9 cellular contexts compared by ENCODE assay signal in the genomic region with DNA sequence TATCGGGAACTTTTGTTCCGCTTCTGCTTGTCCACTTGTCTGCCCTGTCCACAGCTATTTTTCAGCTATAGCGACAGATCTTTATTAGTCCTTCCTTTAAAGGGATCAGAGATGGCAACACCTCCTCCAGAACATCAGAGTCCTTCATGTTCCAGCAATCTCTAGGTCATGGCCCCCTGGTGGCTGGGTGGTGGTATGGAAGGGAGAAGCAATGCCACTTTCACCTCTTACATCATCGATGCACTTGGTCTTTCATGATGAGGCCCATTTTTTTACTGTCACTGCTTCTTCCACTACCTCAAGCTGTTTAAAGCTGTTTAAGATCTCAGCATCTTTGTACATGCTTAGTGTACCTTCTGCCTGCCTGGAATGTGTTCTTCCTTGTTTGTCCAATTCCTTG.
A peak's percentile ranks its signal among the peaks of the same experiment; 100 is the strongest.
DNase-seq lines count a peak whose midpoint lies in the region; ATAC-seq and TF ChIP-seq lines count a peak whose summit lies in the region.
"Had no signal": no experiment of that assay in that cellular context is flagged by ENCODE, and none has a peak within 500 bp of the region (broad histone marks: within the 10 kb centered on the region; RNA-seq: fewer than 3 reads in every experiment).

No MANE protein-coding gene starts in this region.

- H3K27ac ChIP-seq in breast epithelium, result no peak overlapping the region

- H3K4me3 Mint-ChIP-seq in MCF 10A (ENCODE audit: unreplicated experiment) (no peak overlapping the region), naive B cell (no peak overlapping the region)
- H3K4me3 Mint-ChIP-seq: stimulated activated naive CD8-positive, alpha-beta T cell treated with anti-CD3 and anti-CD28 coated beads, Interleukin-15, Interleukin-2, amounts not matched to agents 100 ng/mL and 50 ng/mL, for 24 hours had no signal

- no peaks in the 10 kb centered on the region for H3K36me3 ChIP-seq in breast epithelium

- no peak overlapping the region for H3K4me3 ChIP-seq in breast epithelium

- peaks cover 7% of the 10 kb centered on the region for H3K36me3 Mint-ChIP-seq in MCF 10A (ENCODE audit: insufficient read depth, unreplicated experiment)
- H3K36me3 Mint-ChIP-seq in naive B cell, result no peaks in the 10 kb centered on the region

- TF ChIP-seq POLR2A in breast epithelium (IDR thresholded peaks at IDR 0.05), result no peak

- peak; percentile 37 to 52 for ATAC-seq in naive B cell (ENCODE audit: low read depth in 2 of 2)
- no peak for ATAC-seq in GM21423 (IDR thresholded peaks at IDR 0.05; ENCODE audit: unreplicated experiment)

- intact Hi-C loops in MCF 10A (cut with micrococcal nuclease) (no loop called here), breast epithelium (cut with DNase I; ENCODE audit: low total_unique reads) (no loop called here)

- CTCF ChIA-PET in MCF 10A (lab: Yijun Ruan, JAX), result interaction anchor here (0.7 kb wide), 1 partner anchor 44 kb away, joined by 3 read pairs; no protein-coding TSS in a partner anchor

- DNase-seq in MCF 10A (ENCODE audit: unreplicated experiment) (peak; percentile 46), breast epithelium (ENCODE audit: low spot score in 2 of 2) (no peak), RPMI7951 (ENCODE audit: low read depth) (peak; percentile 33), naive B cell (peak; percentile 22), midbrain (lab: John Stamatoyannopoulos, UW) (no peak), inferior parietal cortex (ENCODE audit: extremely low spot score) (no peak)
- peak; percentile 51 for DNase-seq in activated naive CD4-positive, alpha-beta T cell treated with anti-CD3 and anti-CD28 coated beads, Interleukin-2, amount 50 U/mL, for 16 hours

- H3K4me1 Mint-ChIP-seq in MCF 10A (ENCODE audit: insufficient read depth, unreplicated experiment) (no peaks in the 10 kb centered on the region), naive B cell (no peaks in the 10 kb centered on the region)

- H3K27ac Mint-ChIP-seq in MCF 10A (ENCODE audit: low read depth, unreplicated experiment) (no peak overlapping the region), naive B cell (peak overlapping the region in 1 of 6 donors; percentile 40)
- H3K27ac Mint-ChIP-seq: stimulated activated naive CD8-positive, alpha-beta T cell treated with anti-CD3 and anti-CD28 coated beads, Interleukin-15, Interleukin-2, amounts not matched to agents 100 ng/mL and 50 ng/mL, for 24 hours had no signal

- H3K9me3 ChIP-seq in breast epithelium, result no peaks in the 10 kb centered on the region

- BruUV-seq in MCF 10A (replicated peaks; lab: Mats Ljungman, UMichigan), result no TSS peak

- H3K9me3 Mint-ChIP-seq in MCF 10A (ENCODE audit: unreplicated experiment) (no peaks in the 10 kb centered on the region), naive B cell (peaks cover 0 to 12% (median 0%) of the 10 kb centered on the region in 7 donors)
- H3K9me3 Mint-ChIP-seq: stimulated activated naive CD8-positive, alpha-beta T cell treated with anti-CD3 and anti-CD28 coated beads, Interleukin-15, Interleukin-2, amounts not matched to agents 100 ng/mL and 50 ng/mL, for 24 hours had no signal

- TF ChIP-seq CTCF in MCF 10A (IDR thresholded peaks at IDR 0.05; ENCODE audit: unreplicated experiment) (peak; percentile 43), breast epithelium (IDR thresholded peaks at IDR 0.05) (no peak)

- H3K27me3 ChIP-seq in breast epithelium, result no peaks in the 10 kb centered on the region

- H3K27me3 Mint-ChIP-seq in MCF 10A (ENCODE audit: insufficient read depth, unreplicated experiment) (peaks cover 34% of the 10 kb centered on the region), naive B cell (peaks cover 16 to 19% (median 19%) of the 10 kb centered on the region in 3 donors)
- H3K27me3 Mint-ChIP-seq: stimulated activated naive CD8-positive, alpha-beta T cell treated with anti-CD3 and anti-CD28 coated beads, Interleukin-15, Interleukin-2, amounts not matched to agents 100 ng/mL and 50 ng/mL, for 24 hours had no signal

- POLR2A ChIA-PET in MCF 10A (lab: Yijun Ruan, JAX), result interaction anchor here (0.5 kb wide), 1 partner anchor 201 kb away, joined by 3 read pairs; no protein-coding TSS in a partner anchor

- no peaks in the 10 kb centered on the region for H3K4me1 ChIP-seq in breast epithelium

Comparison
In these comparisons a context has a peak if more than half of its experiments do, and no peak if none do; other contexts are left out.
1. DNase-seq: peak in MCF 10A (single experiment), RPMI7951 (single experiment), activated naive CD4-positive, alpha-beta T cell treated with anti-CD3 and anti-CD28 coated beads, Interleukin-2, amount 50 U/mL, for 16 hours (single experiment) and naive B cell (single experiment); none in breast epithelium (0 of 2), midbrain (single experiment) and inferior parietal cortex (single experiment).